11 cellular contexts compared by ENCODE assay signal in the genomic region with DNA sequence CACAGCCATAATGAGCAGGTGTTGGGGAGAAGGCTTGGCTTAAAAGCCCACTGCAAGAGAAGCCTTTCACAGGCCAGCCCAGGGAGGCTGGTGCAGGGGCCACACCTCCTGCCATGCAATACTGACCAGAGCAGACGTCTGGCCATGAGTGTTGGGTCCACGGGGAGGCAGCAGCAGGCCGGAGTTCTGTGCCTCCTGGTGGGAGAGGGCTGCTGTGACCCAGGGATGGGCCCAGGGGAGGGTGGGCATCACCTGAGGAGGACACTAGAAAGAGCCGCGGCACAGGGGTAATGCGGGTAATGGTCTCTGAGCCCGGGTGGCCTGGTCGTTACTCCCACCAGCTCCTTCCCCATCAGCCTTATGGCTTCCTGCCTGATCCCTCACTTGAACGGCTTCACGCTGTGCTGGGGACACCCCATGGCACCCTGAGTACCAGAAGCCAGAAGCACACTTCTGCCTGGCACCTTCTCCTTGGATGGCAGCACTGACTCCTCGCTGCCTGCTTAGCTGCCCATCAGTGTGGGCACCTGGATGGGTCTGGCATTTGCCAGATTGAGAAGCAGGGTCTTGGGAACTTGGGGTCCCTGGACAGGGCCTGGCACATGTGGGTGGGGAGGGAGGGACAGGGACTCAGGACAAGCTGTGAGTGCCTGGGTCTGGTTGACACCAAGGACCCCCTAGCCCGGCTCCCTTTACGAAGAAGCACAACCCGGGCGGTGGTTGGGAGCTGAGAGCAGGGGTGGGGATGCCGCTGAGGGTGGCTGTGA.
A peak's percentile ranks its signal among the peaks of the same experiment; 100 is the strongest.
DNase-seq lines count a peak whose midpoint lies in the region; ATAC-seq and TF ChIP-seq lines count a peak whose summit lies in the region.
"Had no signal": no experiment of that assay in that cellular context is flagged by ENCODE, and none has a peak within 500 bp of the region (broad histone marks: within the 10 kb centered on the region; RNA-seq: fewer than 3 reads in every experiment).

No MANE protein-coding gene starts in this region.

- peaks cover 7% of the 10 kb centered on the region; the same call in 1 of the 2 replicates for H3K36me3 Mint-ChIP-seq in HFFc6 (ENCODE audit: low read depth)
- peaks cover 44% of the 10 kb centered on the region for H3K36me3 Mint-ChIP-seq in dendritic cell treated with granulocyte-macrophage colony-stimulating factor and Interleukin-4, amounts not matched to agents 40 ng/mL and 50 ng/mL, for 4 days (ENCODE audit: low read depth)
- peaks cover 29% of the 10 kb centered on the region for H3K36me3 Mint-ChIP-seq in stimulated activated effector memory CD8-positive, alpha-beta T cell treated with anti-CD3 and anti-CD28 coated beads, Interleukin-12 subunit alpha, Interleukin-12 subunit beta, amount 100 ng/mL, for 72 hours
- peaks cover 2% of the 10 kb centered on the region for H3K36me3 Mint-ChIP-seq in activated CD8-positive, alpha-beta T cell treated with anti-CD3 and anti-CD28 coated beads, Interleukin-2, amount 10 ng/mL, durations not matched to agents 7 days and 5 days (ENCODE audit: low read depth)
- H3K36me3 Mint-ChIP-seq: natural killer cell treated with Interleukin-12 subunit alpha and Interleukin-12 subunit beta and Interleukin-15 and Interleukin-18, amount 100 ng/mL, for 72 hours had no signal

- H3K9me3 ChIP-seq in lower lobe of right lung = no peaks in the 10 kb centered on the region

- CTCF ChIA-PET in activated CD8-positive, alpha-beta T cell treated with anti-CD3 and anti-CD28 coated beads, Interleukin-2, amount 10 ng/mL, durations not matched to agents 7 days and 5 days (lab: Charles Lee) = no interaction called here

- POLR2A ChIA-PET in activated CD8-positive, alpha-beta T cell treated with anti-CD3 and anti-CD28 coated beads, Interleukin-2, amount 10 ng/mL, durations not matched to agents 7 days and 5 days (lab: Charles Lee) = no interaction called here

- ATAC-seq in lower lobe of right lung (no peak), GM18517 (IDR thresholded peaks at IDR 0.05; ENCODE audit: unreplicated experiment) (no peak), GM19328 (IDR thresholded peaks at IDR 0.05; ENCODE audit: unreplicated experiment) (no peak)
- ATAC-seq in stimulated activated effector memory CD8-positive, alpha-beta T cell treated with anti-CD3 and anti-CD28 coated beads, Interleukin-12 subunit alpha, Interleukin-12 subunit beta, amount 100 ng/mL, for 72 hours = no peak
- ATAC-seq in activated CD8-positive, alpha-beta T cell treated with anti-CD3 and anti-CD28 coated beads, Interleukin-2, amount 10 ng/mL, durations not matched to agents 7 days and 5 days = no peak
- ATAC-seq: natural killer cell treated with Interleukin-12 subunit alpha and Interleukin-12 subunit beta and Interleukin-15 and Interleukin-18, amount 100 ng/mL, for 72 hours had no signal

- DNase-seq in HFFc6 (no peak), lower lobe of right lung (no peak)
- no peak for DNase-seq in stimulated activated effector memory CD8-positive, alpha-beta T cell treated with anti-CD3 and anti-CD28 coated beads, Interleukin-12 subunit alpha, Interleukin-12 subunit beta, amount 100 ng/mL, for 72 hours (ENCODE audit: low spot score in 2 of 2)
- no peak for DNase-seq in activated CD8-positive, alpha-beta T cell treated with anti-CD3 and anti-CD28 coated beads, Interleukin-2, amount 10 ng/mL, durations not matched to agents 7 days and 5 days
- no peak for DNase-seq in stimulated activated CD4-positive, alpha-beta T cell treated with anti-CD3 and anti-CD28 coated beads, Interleukin-1b, Interleukin-23, amount 100 ng/mL, for 48 hours
- DNase-seq: OCI-M1 had no signal

- H3K27ac ChIP-seq in lower lobe of right lung = peak overlapping the region; percentile 75

- H3K27me3 ChIP-seq in lower lobe of right lung (ENCODE audit: low read depth) = no peaks in the 10 kb centered on the region

- peak overlapping the region; percentile 98 for H3K27ac Mint-ChIP-seq in HFFc6
- peak overlapping the region; percentile 18 for H3K27ac Mint-ChIP-seq in dendritic cell treated with granulocyte-macrophage colony-stimulating factor and Interleukin-4, amounts not matched to agents 40 ng/mL and 50 ng/mL, for 4 days
- peak overlapping the region; percentile 67 for H3K27ac Mint-ChIP-seq in stimulated activated effector memory CD8-positive, alpha-beta T cell treated with anti-CD3 and anti-CD28 coated beads, Interleukin-12 subunit alpha, Interleukin-12 subunit beta, amount 100 ng/mL, for 72 hours
- no peak overlapping the region for H3K27ac Mint-ChIP-seq in activated CD8-positive, alpha-beta T cell treated with anti-CD3 and anti-CD28 coated beads, Interleukin-2, amount 10 ng/mL, durations not matched to agents 7 days and 5 days
- H3K27ac Mint-ChIP-seq: T-helper 2 cell treated with Interferon-gamma antibody and Interleukin-4, amounts not matched to agents 5 μg/mL and 100 μg/mL, for 36 hours had no signal

- peaks cover 22% of the 10 kb centered on the region for H3K4me1 Mint-ChIP-seq in HFFc6 (ENCODE audit: low read depth)
- H3K4me1 Mint-ChIP-seq in dendritic cell treated with granulocyte-macrophage colony-stimulating factor and Interleukin-4, amounts not matched to agents 40 ng/mL and 50 ng/mL, for 4 days (ENCODE audit: low read depth) = peaks cover 52% of the 10 kb centered on the region
- H3K4me1 Mint-ChIP-seq in stimulated activated effector memory CD8-positive, alpha-beta T cell treated with anti-CD3 and anti-CD28 coated beads, Interleukin-12 subunit alpha, Interleukin-12 subunit beta, amount 100 ng/mL, for 72 hours = peaks cover 17% of the 10 kb centered on the region
- H3K4me1 Mint-ChIP-seq in activated CD8-positive, alpha-beta T cell treated with anti-CD3 and anti-CD28 coated beads, Interleukin-2, amount 10 ng/mL, durations not matched to agents 7 days and 5 days (ENCODE audit: low read depth) = no peaks in the 10 kb centered on the region

- H3K4me3 Mint-ChIP-seq in HFFc6 = no peak overlapping the region
- no peak overlapping the region for H3K4me3 Mint-ChIP-seq in dendritic cell treated with granulocyte-macrophage colony-stimulating factor and Interleukin-4, amounts not matched to agents 40 ng/mL and 50 ng/mL, for 4 days
- no peak overlapping the region for H3K4me3 Mint-ChIP-seq in stimulated activated effector memory CD8-positive, alpha-beta T cell treated with anti-CD3 and anti-CD28 coated beads, Interleukin-12 subunit alpha, Interleukin-12 subunit beta, amount 100 ng/mL, for 72 hours
- H3K4me3 Mint-ChIP-seq in activated CD8-positive, alpha-beta T cell treated with anti-CD3 and anti-CD28 coated beads, Interleukin-2, amount 10 ng/mL, durations not matched to agents 7 days and 5 days = no peak overlapping the region
- H3K4me3 Mint-ChIP-seq: natural killer cell treated with Interleukin-12 subunit alpha and Interleukin-12 subunit beta and Interleukin-15 and Interleukin-18, amount 100 ng/mL, for 72 hours; T-helper 2 cell treated with Interferon-gamma antibody and Interleukin-4, amounts not matched to agents 5 μg/mL and 100 μg/mL, for 36 hours had no signal

- H3K4me1 ChIP-seq in lower lobe of right lung = peaks cover 78% of the 10 kb centered on the region

- no peaks in the 10 kb centered on the region for H3K27me3 Mint-ChIP-seq in HFFc6 (ENCODE audit: insufficient read depth)
- H3K27me3 Mint-ChIP-seq in dendritic cell treated with granulocyte-macrophage colony-stimulating factor and Interleukin-4, amounts not matched to agents 40 ng/mL and 50 ng/mL, for 4 days = no peaks in the 10 kb centered on the region
- no peaks in the 10 kb centered on the region for H3K27me3 Mint-ChIP-seq in activated CD8-positive, alpha-beta T cell treated with anti-CD3 and anti-CD28 coated beads, Interleukin-2, amount 10 ng/mL, durations not matched to agents 7 days and 5 days (ENCODE audit: low read depth)
- H3K27me3 Mint-ChIP-seq: natural killer cell treated with Interleukin-12 subunit alpha and Interleukin-12 subunit beta and Interleukin-15 and Interleukin-18, amount 100 ng/mL, for 72 hours had no signal

- H3K36me3 ChIP-seq in lower lobe of right lung = peaks cover 6% of the 10 kb centered on the region

- H3K4me3 ChIP-seq in lower lobe of right lung = no peak overlapping the region

- no peak for TF ChIP-seq CTCF in HFFc6 (IDR thresholded peaks at IDR 0.05)
- no peak for TF ChIP-seq CTCF in lower lobe of right lung (IDR thresholded peaks at IDR 0.05)

- intact Hi-C loops in dendritic cell treated with granulocyte-macrophage colony-stimulating factor and Interleukin-4, amounts not matched to agents 40 ng/mL and 50 ng/mL, for 4 days (cut with micrococcal nuclease) = no loop called here
- intact Hi-C loops in lower lobe of right lung (cut with DNase I) = no loop called here

- H3K9me3 Mint-ChIP-seq in HFFc6 = no peaks in the 10 kb centered on the region
- H3K9me3 Mint-ChIP-seq in dendritic cell treated with granulocyte-macrophage colony-stimulating factor and Interleukin-4, amounts not matched to agents 40 ng/mL and 50 ng/mL, for 4 days = no peaks in the 10 kb centered on the region
- no peaks in the 10 kb centered on the region for H3K9me3 Mint-ChIP-seq in stimulated activated effector memory CD8-positive, alpha-beta T cell treated with anti-CD3 and anti-CD28 coated beads, Interleukin-12 subunit alpha, Interleukin-12 subunit beta, amount 100 ng/mL, for 72 hours
- no peaks in the 10 kb centered on the region for H3K9me3 Mint-ChIP-seq in activated CD8-positive, alpha-beta T cell treated with anti-CD3 and anti-CD28 coated beads, Interleukin-2, amount 10 ng/mL, durations not matched to agents 7 days and 5 days (ENCODE audit: insufficient read depth)
- H3K9me3 Mint-ChIP-seq: natural killer cell treated with Interleukin-12 subunit alpha and Interleukin-12 subunit beta and Interleukin-15 and Interleukin-18, amount 100 ng/mL, for 72 hours; T-helper 2 cell treated with Interferon-gamma antibody and Interleukin-4, amounts not matched to agents 5 μg/mL and 100 μg/mL, for 36 hours had no signal
